In the genomic region with DNA sequence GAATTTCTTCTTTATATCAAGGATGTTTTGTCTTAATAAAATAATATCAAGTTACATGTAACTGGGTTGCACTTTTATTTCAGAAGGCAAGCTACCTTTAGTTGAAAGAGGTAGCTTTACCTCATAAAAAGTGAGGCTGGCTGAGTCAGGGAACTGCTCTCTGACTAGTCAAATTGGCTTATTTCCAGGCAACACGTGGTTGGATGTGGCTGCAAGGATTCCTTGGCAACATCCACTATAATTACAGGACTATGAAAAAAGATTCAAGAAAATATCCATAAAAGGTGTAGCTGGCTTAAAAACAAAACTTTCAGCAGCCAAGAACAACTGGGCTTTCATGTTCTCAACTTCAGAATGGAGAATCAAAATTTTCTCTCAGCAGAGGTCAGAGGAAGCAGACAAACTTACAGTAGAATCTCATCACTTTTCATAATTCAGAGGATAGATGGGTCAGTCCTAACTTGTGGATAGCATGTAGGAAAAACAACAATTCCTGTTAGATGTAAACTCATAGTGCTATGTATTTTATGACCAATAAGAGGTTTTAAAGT, we compare ENCODE assay signal across 10 cellular contexts.
DNase-seq lines count a peak whose midpoint lies in the region; ATAC-seq and TF ChIP-seq lines count a peak whose summit lies in the region.
"Had no signal": no experiment of that assay in that cellular context is flagged by ENCODE, and none has a peak within 500 bp of the region (broad histone marks: within the 10 kb centered on the region; RNA-seq: fewer than 3 reads in every experiment).

No MANE protein-coding gene starts in this region.

- no peak overlapping the region for H3K4me3 ChIP-seq in cardiac fibroblast (replicated peaks in 1 of 2; ENCODE audit: low read depth in 2 of 2, low read length in 2 of 2)

- H3K4me1 Mint-ChIP-seq in natural killer cell treated with Interleukin-12 subunit alpha and Interleukin-12 subunit beta and Interleukin-15 and Interleukin-18, amount 100 ng/mL, for 72 hours (ENCODE audit: low read depth in 2 of 2) = no peaks in the 10 kb centered on the region

- H3K36me3 Mint-ChIP-seq in natural killer cell treated with Interleukin-12 subunit alpha and Interleukin-12 subunit beta and Interleukin-15 and Interleukin-18, amount 100 ng/mL, for 72 hours = no peaks in the 10 kb centered on the region

- no peaks in the 10 kb centered on the region for H3K27me3 Mint-ChIP-seq in natural killer cell treated with Interleukin-12 subunit alpha and Interleukin-12 subunit beta and Interleukin-15 and Interleukin-18, amount 100 ng/mL, for 72 hours

- H3K27ac Mint-ChIP-seq in natural killer cell treated with Interleukin-12 subunit alpha and Interleukin-12 subunit beta and Interleukin-15 and Interleukin-18, amount 100 ng/mL, for 72 hours = no peak overlapping the region

- ATAC-seq in HG03095 (IDR thresholded peaks at IDR 0.05; ENCODE audit: unreplicated experiment) (no peak), GM21528 (IDR thresholded peaks at IDR 0.05; ENCODE audit: low FRiP score, unreplicated experiment) (no peak)
- no peak for ATAC-seq in natural killer cell treated with Interleukin-12 subunit alpha and Interleukin-12 subunit beta and Interleukin-15 and Interleukin-18, amount 100 ng/mL, for 72 hours

- H3K4me3 Mint-ChIP-seq in natural killer cell treated with Interleukin-12 subunit alpha and Interleukin-12 subunit beta and Interleukin-15 and Interleukin-18, amount 100 ng/mL, for 72 hours = no peak overlapping the region

- H3K9me3 Mint-ChIP-seq in natural killer cell treated with Interleukin-12 subunit alpha and Interleukin-12 subunit beta and Interleukin-15 and Interleukin-18, amount 100 ng/mL, for 72 hours = no peaks in the 10 kb centered on the region

- DNase-seq in DMS 273 treated with DMSO at 0.1 percent for 48 hours (lab: John Stamatoyannopoulos, UW) (peak; percentile 62), NCI-H1048 (lab: John Stamatoyannopoulos, UW) (peak; percentile 16), cardiac fibroblast (ENCODE audit: low read depth in 2 of 2) (peak; percentile 90 to 94), mucosa of gallbladder (ENCODE audit: low spot score) (peak; percentile 72)
- DNase-seq in stimulated activated CD4-positive, alpha-beta T cell treated with anti-CD3 and anti-CD28 coated beads, Interleukin-2, amount 100 ng/mL, for 24 hours = no peak
- no peak for DNase-seq in natural killer cell treated with Interleukin-12 subunit alpha and Interleukin-12 subunit beta and Interleukin-15 and Interleukin-18, amount 100 ng/mL, for 72 hours (ENCODE audit: low spot score)
- DNase-seq: MM.1S, T-helper 9 cell had no signal

- no peak for TF ChIP-seq CTCF in cardiac fibroblast (IDR thresholded peaks at IDR 0.05; ENCODE audit: low read depth, low read length)

Comparison
In these comparisons a context has a peak if more than half of its experiments do, and no peak if none do; other contexts are left out.
1. DNase-seq: peak in DMS 273 treated with DMSO at 0.1 percent for 48 hours (single experiment), NCI-H1048 (single experiment), cardiac fibroblast (2 of 2) and mucosa of gallbladder (single experiment); none in stimulated activated CD4-positive, alpha-beta T cell treated with anti-CD3 and anti-CD28 coated beads, Interleukin-2, amount 100 ng/mL, for 24 hours (0 of 2) and natural killer cell treated with Interleukin-12 subunit alpha and Interleukin-12 subunit beta and Interleukin-15 and Interleukin-18, amount 100 ng/mL, for 72 hours (single experiment).